Comparison of ENCODE assay signal across 21 cellular contexts in the genomic region with DNA sequence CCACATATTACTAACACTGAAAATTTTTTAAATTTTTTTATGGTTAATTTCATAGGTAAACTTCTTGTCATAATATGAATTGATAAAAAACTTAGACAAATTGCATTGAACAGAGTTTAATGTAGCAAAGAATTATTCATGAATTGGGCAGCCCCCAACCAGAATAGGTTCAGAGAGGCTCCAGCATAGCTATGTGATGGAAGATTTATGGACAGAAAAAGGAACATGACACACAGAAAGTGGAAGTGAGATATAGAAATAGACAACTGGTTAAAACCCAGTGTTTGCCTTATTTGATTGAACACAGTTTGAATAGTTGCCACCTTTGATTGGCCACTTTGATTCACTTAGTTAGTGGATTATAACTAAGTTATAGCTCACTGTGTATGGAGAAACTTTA.
"Had no signal": no experiment of that assay in that cellular context is flagged by ENCODE, and none has a peak within 500 bp of the region (broad histone marks: within the 10 kb centered on the region; RNA-seq: fewer than 3 reads in every experiment).

No MANE protein-coding gene starts in this region.

- H3K4me3 ChIP-seq: dorsolateral prefrontal cortex, lower lobe of right lung, psoas muscle, sigmoid colon, testis, tibial artery had no signal

- H3K4me1 ChIP-seq: lower lobe of right lung, psoas muscle, sigmoid colon had no signal

- H3K27me3 ChIP-seq: dorsolateral prefrontal cortex, sigmoid colon, testis, tibial artery had no signal

- DNase-seq: dorsolateral prefrontal cortex; effector CD4-positive, alpha-beta T cell; hypothalamus; immature natural killer cell; islet precursor cell; kidney glomerular epithelial cell; left ventricle myocardium superior; lower lobe of right lung; naive thymus-derived CD8-positive, alpha-beta T cell; nephron progenitor cell; nucleus accumbens; psoas muscle; right cardiac atrium; sigmoid colon; stimulated activated CD4-positive, alpha-beta T cell treated with anti-CD3 and anti-CD28 coated beads, Interleukin-2, amount 100 ng/mL, for 24 hours; stimulated activated CD4-positive, alpha-beta T cell treated with anti-CD3 and anti-CD28 coated beads, Interleukin-4, amount 100 ng/mL, for 24 hours; stimulated activated naive CD8-positive, alpha-beta T cell treated with anti-CD3 and anti-CD28 coated beads, Interleukin-15, Interleukin-2, amounts not matched to agents 100 U/mL and 50 U/mL, for 24 hours; substantia nigra; testis; tibial artery had no signal

- H3K9me3 ChIP-seq: lower lobe of right lung, psoas muscle, sigmoid colon, testis, tibial artery had no signal

- H3K36me3 ChIP-seq: lower lobe of right lung, sigmoid colon, tibial artery had no signal

- ATAC-seq: left ventricle myocardium superior; lower lobe of right lung; naive thymus-derived CD8-positive, alpha-beta T cell; psoas muscle; right cardiac atrium; stimulated activated effector memory CD8-positive, alpha-beta T cell treated with anti-CD3 and anti-CD28 coated beads, Interleukin-12 subunit alpha, Interleukin-12 subunit beta, amount 100 ng/mL, for 72 hours; stimulated activated naive CD8-positive, alpha-beta T cell treated with anti-CD3 and anti-CD28 coated beads, Interleukin-15, Interleukin-2, amounts not matched to agents 100 U/mL and 50 U/mL, for 24 hours had no signal

- H3K27ac ChIP-seq: dorsolateral prefrontal cortex, lower lobe of right lung, psoas muscle, sigmoid colon, testis, tibial artery had no signal
